Comparison of ENCODE assay signal across 16 cellular contexts in genomic region chr4:89142691-89143669, GRCh38. TPM values are rescaled to one million over a fixed set of nuclear protein-coding genes. Genes with fewer than 3 reads are reported as not detected.
DNase-seq lines count a peak whose midpoint lies in the region; ATAC-seq, FAIRE-seq and TF ChIP-seq lines count a peak whose summit lies in the region.
"Had no signal": no experiment of that assay in that cellular context is flagged by ENCODE, and none has a peak within 500 bp of the region (broad histone marks: within the 10 kb centered on the region; RNA-seq: fewer than 3 reads in every experiment).

No MANE protein-coding gene starts in this region.

- in situ Hi-C loops in G401 (cut with HindIII; ENCODE audit: low sequenced_read_pairs), result no loop called here

- no peak overlapping the region for H3K27ac Mint-ChIP-seq in stimulated activated naive B cell treated with anti-CD40 and anti-IgM and Interleukin-4, amounts not matched to agents 10 μg/mL and 1 μg/mL and 100 μg/mL, for 72 hours
- no peak overlapping the region for H3K27ac Mint-ChIP-seq in activated T-cell treated with anti-CD3 and anti-CD28 coated beads, Interleukin-2, amount 50 U/mL, for 24 hours
- H3K27ac Mint-ChIP-seq in MCF 10A (ENCODE audit: low read depth, unreplicated experiment), result no peak overlapping the region
- H3K27ac Mint-ChIP-seq: endodermal cell had no signal

- H3K4me1 Mint-ChIP-seq in stimulated activated naive B cell treated with anti-CD40 and anti-IgM and Interleukin-4, amounts not matched to agents 10 μg/mL and 1 μg/mL and 100 μg/mL, for 72 hours, result no peaks in the 10 kb centered on the region
- H3K4me1 Mint-ChIP-seq in activated T-cell treated with anti-CD3 and anti-CD28 coated beads, Interleukin-2, amount 50 U/mL, for 24 hours (ENCODE audit: low read depth), result no peaks in the 10 kb centered on the region
- H3K4me1 Mint-ChIP-seq in MCF 10A (ENCODE audit: insufficient read depth, unreplicated experiment), result no peaks in the 10 kb centered on the region

- no peaks in the 10 kb centered on the region for H3K36me3 Mint-ChIP-seq in stimulated activated naive B cell treated with anti-CD40 and anti-IgM and Interleukin-4, amounts not matched to agents 10 μg/mL and 1 μg/mL and 100 μg/mL, for 72 hours
- H3K36me3 Mint-ChIP-seq in activated T-cell treated with anti-CD3 and anti-CD28 coated beads, Interleukin-2, amount 50 U/mL, for 24 hours (ENCODE audit: low read depth), result no peaks in the 10 kb centered on the region
- no peaks in the 10 kb centered on the region for H3K36me3 Mint-ChIP-seq in MCF 10A (ENCODE audit: insufficient read depth, unreplicated experiment)

- CTCF ChIA-PET in MCF 10A (lab: Yijun Ruan, JAX), result interaction anchor here (0.6 kb wide), 1 partner anchor 233 kb away, joined by 3 read pairs; no protein-coding TSS in a partner anchor

- no peaks in the 10 kb centered on the region for H3K27me3 Mint-ChIP-seq in stimulated activated naive B cell treated with anti-CD40 and anti-IgM and Interleukin-4, amounts not matched to agents 10 μg/mL and 1 μg/mL and 100 μg/mL, for 72 hours
- H3K27me3 Mint-ChIP-seq in activated T-cell treated with anti-CD3 and anti-CD28 coated beads, Interleukin-2, amount 50 U/mL, for 24 hours, result no peaks in the 10 kb centered on the region
- H3K27me3 Mint-ChIP-seq in MCF 10A (ENCODE audit: insufficient read depth, unreplicated experiment), result no peaks in the 10 kb centered on the region

- no TSS peak for BruUV-seq in MCF 10A (replicated peaks; lab: Mats Ljungman, UMichigan)

- H3K4me3 Mint-ChIP-seq in stimulated activated naive B cell treated with anti-CD40 and anti-IgM and Interleukin-4, amounts not matched to agents 10 μg/mL and 1 μg/mL and 100 μg/mL, for 72 hours, result no peak overlapping the region
- no peak overlapping the region for H3K4me3 Mint-ChIP-seq in activated T-cell treated with anti-CD3 and anti-CD28 coated beads, Interleukin-2, amount 50 U/mL, for 24 hours
- H3K4me3 Mint-ChIP-seq in MCF 10A (ENCODE audit: unreplicated experiment), result no peak overlapping the region
- H3K4me3 Mint-ChIP-seq: endodermal cell had no signal

- POLR2A ChIA-PET in MCF 10A (lab: Yijun Ruan, JAX), result interaction anchor here (1.0 to 1.8 kb wide), 2 partner anchors 10 to 31 kb away, joined by 3 to 5 read pairs; partner anchors contain the start of gene TIGD2

- no peak for TF ChIP-seq CTCF in MCF 10A (IDR thresholded peaks at IDR 0.05; ENCODE audit: unreplicated experiment)

- no peak for DNase-seq in stimulated activated naive B cell treated with anti-CD40 and anti-IgM and Interleukin-4, amounts not matched to agents 10 μg/mL and 1 μg/mL and 100 μg/mL, for 72 hours
- DNase-seq in activated T-cell treated with anti-CD3 and anti-CD28 coated beads, Interleukin-2, amount 50 U/mL, for 24 hours, result no peak
- DNase-seq in G401 (ENCODE audit: low spot score), result no peak
- no peak for DNase-seq in MCF 10A (ENCODE audit: unreplicated experiment)
- DNase-seq: activated CD8-positive, alpha-beta memory T cell treated with anti-CD3 and anti-CD28 coated beads for 24 hours; amniotic stem cell; DMS79 treated with DMSO at 0.1 percent for 48 hours; endodermal cell; hypothalamus; NCI-H774; spleen had no signal

- H3K9me3 Mint-ChIP-seq in stimulated activated naive B cell treated with anti-CD40 and anti-IgM and Interleukin-4, amounts not matched to agents 10 μg/mL and 1 μg/mL and 100 μg/mL, for 72 hours, result peaks cover 9 to 10% of the 10 kb centered on the region in 2 donors
- H3K9me3 Mint-ChIP-seq in activated T-cell treated with anti-CD3 and anti-CD28 coated beads, Interleukin-2, amount 50 U/mL, for 24 hours, result no peaks in the 10 kb centered on the region
- H3K9me3 Mint-ChIP-seq in MCF 10A (ENCODE audit: unreplicated experiment), result no peaks in the 10 kb centered on the region

- intact Hi-C loops in MCF 10A (cut with micrococcal nuclease), result no loop called here

- FAIRE-seq in A204.1 (lab: Jason Lieb, UNC), result peak; percentile 34
- FAIRE-seq: H54 had no signal

- ATAC-seq in GM19043 (IDR thresholded peaks at IDR 0.05; ENCODE audit: low read depth, unreplicated experiment) (peak; percentile 80), HG02623 (IDR thresholded peaks at IDR 0.05; ENCODE audit: unreplicated experiment) (peak; percentile 72), HG03378 (IDR thresholded peaks at IDR 0.05; ENCODE audit: unreplicated experiment) (peak; percentile 94)
- no peak for ATAC-seq in stimulated activated naive B cell treated with anti-CD40 and anti-IgM and Interleukin-4, amounts not matched to agents 10 μg/mL and 1 μg/mL and 100 μg/mL, for 72 hours (replicated peaks)

RNA-seq across cellular contexts. Expression of gene TIGD2, which starts 31.6 kb away (rescaled TPM):
- 29.4 and 34.5 TPM in 2 replicates for total RNA-seq in G401 (2014; rRNA removed; shearing (Covaris generic))
- total RNA-seq in MCF 10A (2022), result 15.1 and 15.5 TPM in 2 replicates

Comparison
In these comparisons a context has a peak if more than half of its experiments do, and no peak if none do; other contexts are left out.
1. ATAC-seq: peak in GM19043 (single experiment), HG02623 (single experiment) and HG03378 (single experiment); none in stimulated activated naive B cell treated with anti-CD40 and anti-IgM and Interleukin-4, amounts not matched to agents 10 μg/mL and 1 μg/mL and 100 μg/mL, for 72 hours (0 of 2).